ENCODE assay signal across 22 cellular contexts in the genomic region with DNA sequence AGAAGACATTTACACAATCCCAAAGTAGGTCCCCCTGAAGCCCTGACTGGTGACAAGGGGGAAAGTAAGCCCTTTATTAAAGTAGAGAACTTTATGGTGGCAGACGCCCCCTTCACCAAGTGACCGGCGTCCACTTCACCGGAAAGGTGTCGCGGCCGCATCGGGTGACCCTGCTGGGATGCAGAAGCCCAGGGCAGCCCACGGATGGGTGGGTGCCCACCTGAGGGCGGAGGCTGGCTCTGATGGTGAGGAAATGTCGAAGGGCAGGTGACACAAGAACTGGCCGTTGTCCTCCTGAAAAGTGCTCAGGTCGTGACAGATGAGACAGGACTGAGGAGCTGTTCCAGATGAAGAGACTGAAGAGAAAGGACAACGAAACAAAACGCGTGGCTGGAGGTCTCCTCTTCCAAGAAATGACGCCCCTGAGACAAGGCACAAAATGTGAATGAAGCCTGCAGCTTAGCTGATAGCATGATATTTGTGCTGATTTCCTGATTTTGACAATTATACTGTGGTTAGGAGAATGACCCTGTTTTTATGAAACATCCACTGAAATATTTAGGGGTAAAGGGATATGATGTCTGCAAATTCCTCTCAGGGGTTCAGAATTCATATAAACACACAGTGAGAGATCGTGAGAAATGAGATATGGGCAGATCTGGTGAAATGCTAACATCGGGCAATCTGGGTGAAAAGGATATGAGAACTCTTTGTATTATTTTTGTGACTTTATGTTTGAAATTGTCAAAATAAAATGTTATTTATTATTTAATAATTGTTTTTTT.
DNase-seq lines count a peak whose midpoint lies in the region; ATAC-seq and TF ChIP-seq lines count a peak whose summit lies in the region.
"Had no signal": no experiment of that assay in that cellular context is flagged by ENCODE, and none has a peak within 500 bp of the region (broad histone marks: within the 10 kb centered on the region; RNA-seq: fewer than 3 reads in every experiment).

No MANE protein-coding gene starts in this region.

- H3K36me3 Mint-ChIP-seq in activated T-cell treated with anti-CD3 and anti-CD28 coated beads, Interleukin-2, amount 50 U/mL, for 72 hours (ENCODE audit: insufficient read depth in 2 of 2), result no peaks in the 10 kb centered on the region
- H3K36me3 Mint-ChIP-seq in activated T-cell treated with anti-CD3 and anti-CD28 coated beads, Interleukin-2, amount 50 U/mL, for 4 hours (ENCODE audit: insufficient read depth), result peaks cover 8% of the 10 kb centered on the region
- H3K36me3 Mint-ChIP-seq: brain had no signal

- no peak for DNase-seq in activated T-cell treated with anti-CD3 and anti-CD28 coated beads, Interleukin-2, amount 50 U/mL, for 72 hours
- no peak for DNase-seq in activated T-cell treated with anti-CD3 and anti-CD28 coated beads, Interleukin-2, amount 50 U/mL, for 4 hours
- DNase-seq in adipocyte (ENCODE audit: low read depth) (peak; percentile 51), fibroblast of gingiva (ENCODE audit: low read depth) (peak; percentile 60), suprapubic skin (ENCODE audit: low spot score in 2 of 2) (no peak), occipital lobe (lab: John Stamatoyannopoulos, UW) (no peak)
- DNase-seq in activated effector memory CD4-positive, alpha-beta T cell treated with Interleukin-2 at 50 U/mL for 16 hours, result no peak
- DNase-seq: activated CD4-positive, alpha-beta T cell treated with anti-CD3 and anti-CD28 coated beads, Interleukin-2, amount 50 U/mL, for 4 hours; activated naive CD4-positive, alpha-beta T cell treated with anti-CD3 and anti-CD28 coated beads, Interleukin-2, amount 10 ng/mL, durations not matched to agents 7 days and 5 days; H7; NCI-H1417 treated with DMSO at 0.1 percent for 48 hours; NCI-H2171; OCI-M1; retina; T-helper 2 cell; upper lobe of right lung; WERI-Rb-1 had no signal

- H3K9ac ChIP-seq in adipocyte (ENCODE audit: low read length), result no peak overlapping the region
- H3K9ac ChIP-seq: BLaER1 had no signal

- H3K9me3 ChIP-seq in adipocyte (ENCODE audit: control insufficient read depth, low read length), result no peaks in the 10 kb centered on the region
- H3K9me3 ChIP-seq in suprapubic skin, result no peaks in the 10 kb centered on the region
- H3K9me3 ChIP-seq: BLaER1, upper lobe of right lung had no signal

- H3K27me3 ChIP-seq in adipocyte (replicated peaks; ENCODE audit: control insufficient read depth, insufficient read depth, low read length), result no peaks in the 10 kb centered on the region
- no peaks in the 10 kb centered on the region for H3K27me3 ChIP-seq in suprapubic skin
- H3K27me3 ChIP-seq: BLaER1, upper lobe of right lung had no signal

- peak overlapping the region; percentile 54 for H3K27ac ChIP-seq in suprapubic skin
- H3K27ac ChIP-seq: 22Rv1, WERI-Rb-1 had no signal

- 96% methylated on average over 19 of the region's 19 CpGs for WGBS in suprapubic skin

- H3K4me1 ChIP-seq in adipocyte (ENCODE audit: control insufficient read depth, insufficient read depth, low read length) (peaks cover 35% of the 10 kb centered on the region), suprapubic skin (peaks cover 32% of the 10 kb centered on the region)

- H3K4me3 ChIP-seq in adipocyte (ENCODE audit: low read length) (no peak overlapping the region), suprapubic skin (no peak overlapping the region)
- H3K4me3 ChIP-seq: BLaER1, upper lobe of right lung had no signal

- peaks cover 23% of the 10 kb centered on the region for H3K4me1 Mint-ChIP-seq in activated T-cell treated with anti-CD3 and anti-CD28 coated beads, Interleukin-2, amount 50 U/mL, for 72 hours (ENCODE audit: low read depth)
- peaks cover 16% of the 10 kb centered on the region for H3K4me1 Mint-ChIP-seq in activated T-cell treated with anti-CD3 and anti-CD28 coated beads, Interleukin-2, amount 50 U/mL, for 4 hours (ENCODE audit: low read depth)

- H3K36me3 ChIP-seq in adipocyte (ENCODE audit: control insufficient read depth, insufficient read depth, low read length, severe bottlenecking) (no peaks in the 10 kb centered on the region), suprapubic skin (no peaks in the 10 kb centered on the region)
- H3K36me3 ChIP-seq: BLaER1, upper lobe of right lung, WERI-Rb-1 had no signal

- peak overlapping the region; percentile 83 for H3K27ac Mint-ChIP-seq in activated T-cell treated with anti-CD3 and anti-CD28 coated beads, Interleukin-2, amount 50 U/mL, for 72 hours
- H3K27ac Mint-ChIP-seq: activated naive CD4-positive, alpha-beta T cell treated with anti-CD3 and anti-CD28 coated beads, Interleukin-2, amount 10 ng/mL, durations not matched to agents 7 days and 5 days; stimulated activated naive CD8-positive, alpha-beta T cell treated with anti-CD3 and anti-CD28 coated beads, Interleukin-15, Interleukin-2, amounts not matched to agents 100 ng/mL and 50 ng/mL, for 24 hours had no signal

- H3K27me3 Mint-ChIP-seq in activated T-cell treated with anti-CD3 and anti-CD28 coated beads, Interleukin-2, amount 50 U/mL, for 72 hours (ENCODE audit: low read depth), result no peaks in the 10 kb centered on the region
- H3K27me3 Mint-ChIP-seq in activated T-cell treated with anti-CD3 and anti-CD28 coated beads, Interleukin-2, amount 50 U/mL, for 4 hours (ENCODE audit: low read depth), result no peaks in the 10 kb centered on the region
- H3K27me3 Mint-ChIP-seq: stimulated activated naive CD8-positive, alpha-beta T cell treated with anti-CD3 and anti-CD28 coated beads, Interleukin-15, Interleukin-2, amounts not matched to agents 100 ng/mL and 50 ng/mL, for 24 hours had no signal

- no peak for TF ChIP-seq POLR2A in suprapubic skin (IDR thresholded peaks at IDR 0.05)

- TF ChIP-seq CTCF in suprapubic skin (IDR thresholded peaks at IDR 0.05), result no peak

- no peak for ATAC-seq in activated T-cell treated with anti-CD3 and anti-CD28 coated beads, Interleukin-2, amount 50 U/mL, for 72 hours (replicated peaks in 1 of 2)
- no peak for ATAC-seq in activated T-cell treated with anti-CD3 and anti-CD28 coated beads, Interleukin-2, amount 50 U/mL, for 4 hours
- no peak for ATAC-seq in GM18502 (IDR thresholded peaks at IDR 0.05; ENCODE audit: poor library complexity, unreplicated experiment)

- no peak for TF ChIP-seq EP300 in suprapubic skin (IDR thresholded peaks at IDR 0.05)

- no peak overlapping the region for H3K4me3 Mint-ChIP-seq in activated T-cell treated with anti-CD3 and anti-CD28 coated beads, Interleukin-2, amount 50 U/mL, for 72 hours
- H3K4me3 Mint-ChIP-seq in activated T-cell treated with anti-CD3 and anti-CD28 coated beads, Interleukin-2, amount 50 U/mL, for 4 hours, result no peak overlapping the region
- H3K4me3 Mint-ChIP-seq: activated naive CD4-positive, alpha-beta T cell treated with anti-CD3 and anti-CD28 coated beads, Interleukin-2, amount 10 ng/mL, durations not matched to agents 7 days and 5 days; stimulated activated naive CD8-positive, alpha-beta T cell treated with anti-CD3 and anti-CD28 coated beads, Interleukin-15, Interleukin-2, amounts not matched to agents 100 ng/mL and 50 ng/mL, for 24 hours had no signal

- H3K9me3 Mint-ChIP-seq in activated T-cell treated with anti-CD3 and anti-CD28 coated beads, Interleukin-2, amount 50 U/mL, for 72 hours, result no peaks in the 10 kb centered on the region
- no peaks in the 10 kb centered on the region for H3K9me3 Mint-ChIP-seq in activated T-cell treated with anti-CD3 and anti-CD28 coated beads, Interleukin-2, amount 50 U/mL, for 4 hours
- H3K9me3 Mint-ChIP-seq: activated naive CD4-positive, alpha-beta T cell treated with anti-CD3 and anti-CD28 coated beads, Interleukin-2, amount 10 ng/mL, durations not matched to agents 7 days and 5 days; stimulated activated naive CD8-positive, alpha-beta T cell treated with anti-CD3 and anti-CD28 coated beads, Interleukin-15, Interleukin-2, amounts not matched to agents 100 ng/mL and 50 ng/mL, for 24 hours had no signal

Comparison
In these comparisons a context has a peak if more than half of its experiments do, and no peak if none do; other contexts are left out.
1. DNase-seq: peak in adipocyte (single experiment) and fibroblast of gingiva (single experiment); none in activated T-cell treated with anti-CD3 and anti-CD28 coated beads, Interleukin-2, amount 50 U/mL, for 72 hours (0 of 2), activated T-cell treated with anti-CD3 and anti-CD28 coated beads, Interleukin-2, amount 50 U/mL, for 4 hours (single experiment), suprapubic skin (0 of 2), occipital lobe (single experiment) and activated effector memory CD4-positive, alpha-beta T cell treated with Interleukin-2 at 50 U/mL for 16 hours (single experiment).